7 cellular contexts compared by ENCODE assay signal in the genomic region with DNA sequence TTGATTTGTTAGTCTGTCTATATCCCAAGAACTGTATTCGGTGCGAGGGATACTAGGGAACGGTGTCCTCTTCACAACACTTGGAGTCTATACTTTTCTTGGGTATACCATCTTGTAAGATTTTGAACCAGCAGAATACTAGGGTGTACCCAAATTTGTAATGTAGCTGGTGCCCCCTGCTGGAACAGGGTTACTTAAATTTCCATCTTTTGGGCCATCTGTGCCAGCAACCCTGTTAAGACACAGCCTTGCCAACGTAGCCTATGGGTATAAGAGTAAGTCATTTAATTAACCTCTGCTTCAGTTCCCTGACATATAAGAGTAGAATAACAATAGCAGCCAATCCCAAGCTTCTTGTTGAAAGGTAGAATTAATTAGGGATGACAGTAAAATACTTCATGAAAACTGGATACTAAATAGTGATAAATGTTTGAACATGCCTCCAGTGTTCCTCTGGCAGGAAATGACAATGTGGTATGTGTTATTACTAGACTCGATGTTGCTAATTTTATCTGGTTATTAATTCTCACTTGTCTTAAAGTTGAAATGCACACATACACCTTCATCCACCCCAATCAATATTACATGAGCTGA.
DNase-seq lines count a peak whose midpoint lies in the region; ATAC-seq and TF ChIP-seq lines count a peak whose summit lies in the region.

No MANE protein-coding gene starts in this region.

- H3K36me3 ChIP-seq in NT2/D1 (ENCODE audit: insufficient read depth, insufficient read length, low read length), result no peaks in the 10 kb centered on the region

- no peaks in the 10 kb centered on the region for H3K4me1 ChIP-seq in NT2/D1 (ENCODE audit: insufficient read depth, insufficient read length)

- intact Hi-C loops in left ventricle myocardium superior (cut with micrococcal nuclease), result no loop called here

- ATAC-seq in HG02798 (IDR thresholded peaks at IDR 0.05; ENCODE audit: poor library complexity, unreplicated experiment) (peak; percentile 79), left ventricle myocardium superior (peak; percentile 60)

- in situ Hi-C loops in GM13976 (cut with MboI; ENCODE audit: low sequenced_read_pairs, unreplicated experiment), result loop anchor here (25.0 kb wide), 2 partner anchors 109 to 641 kb away; no protein-coding TSS in a partner anchor

- no peak overlapping the region for H3K9ac ChIP-seq in NT2/D1 (ENCODE audit: insufficient read length, low read depth)

- peak; percentile 48 for TF ChIP-seq CTCF in GM13976 (IDR thresholded peaks at IDR 0.05; ENCODE audit: borderline replicate concordance, control extremely low read depth, extremely low read depth, insufficient read depth, missing control alignments)

- no peaks in the 10 kb centered on the region for H3K9me3 ChIP-seq in NT2/D1 (ENCODE audit: insufficient read depth, low read length)

- DNase-seq in GM13976 (ENCODE audit: low spot score), result peak; percentile 46
- DNase-seq in NT2/D1 (ENCODE audit: low read depth, low spot score), result peak; percentile 27
- peak; percentile 75 to 77 for DNase-seq in activated T-cell treated with anti-CD3 and anti-CD28 coated beads, Interleukin-2, amount 50 U/mL, for 48 hours
- DNase-seq in left ventricle myocardium superior, result peak; percentile 54
- DNase-seq in stimulated activated CD4-positive, alpha-beta T cell treated with anti-CD3 and anti-CD28 coated beads, Interleukin-15, amount 100 ng/mL, for 1 hour (ENCODE audit: low read depth in 1 of 2, low spot score in 1 of 2), result peak; percentile 11 to 41
- no peak for DNase-seq in NCI-H2227 treated with DMSO at 0.1 percent for 48 hours (lab: John Stamatoyannopoulos, UW)

- H3K4me3 ChIP-seq in NT2/D1 (ENCODE audit: insufficient read length, low read depth), result no peak overlapping the region

- H3K27me3 ChIP-seq in NT2/D1 (ENCODE audit: insufficient read depth, insufficient read length), result no peaks in the 10 kb centered on the region
